10 cellular contexts compared by ENCODE assay signal in genomic region chr16:87602821-87603683, GRCh38. TPM values are rescaled to one million over a fixed set of nuclear protein-coding genes. Genes with fewer than 3 reads are reported as not detected.
DNase-seq lines count a peak whose midpoint lies in the region; ATAC-seq and TF ChIP-seq lines count a peak whose summit lies in the region.
"Had no signal": no experiment of that assay in that cellular context is flagged by ENCODE, and none has a peak within 500 bp of the region (broad histone marks: within the 10 kb centered on the region; RNA-seq: fewer than 3 reads in every experiment).

No MANE protein-coding gene starts in this region.

- H2AFZ ChIP-seq in OCI-LY7 (ENCODE audit: low read length): no peak overlapping the region

- H3K9me3 ChIP-seq in WERI-Rb-1 (ENCODE audit: severe bottlenecking): no peaks in the 10 kb centered on the region
- H3K9me3 ChIP-seq in OCI-LY7 (ENCODE audit: low read length): no peaks in the 10 kb centered on the region
- H3K9me3 ChIP-seq: prostate gland had no signal

- no peaks in the 10 kb centered on the region for H3K79me2 ChIP-seq in OCI-LY7 (ENCODE audit: insufficient read depth, low read depth, low read length)

- no peak overlapping the region for H3K27ac Mint-ChIP-seq in activated T-cell treated with anti-CD3 and anti-CD28 coated beads, Interleukin-2, amount 50 U/mL, for 24 hours
- peak overlapping the region; percentile 48 for H3K27ac Mint-ChIP-seq in glutamatergic neuron (ENCODE audit: unreplicated experiment)

- peak overlapping the region; percentile 68 for H3K4me3 Mint-ChIP-seq in activated T-cell treated with anti-CD3 and anti-CD28 coated beads, Interleukin-2, amount 50 U/mL, for 24 hours
- peak overlapping the region; percentile 90 for H3K4me3 Mint-ChIP-seq in glutamatergic neuron (ENCODE audit: unreplicated experiment)

- no peaks in the 10 kb centered on the region for H3K4me1 ChIP-seq in OCI-LY7 (ENCODE audit: insufficient read depth, low read length, poor library complexity, severe bottlenecking)
- H3K4me1 ChIP-seq: prostate gland had no signal

- no peaks in the 10 kb centered on the region for H3K27me3 ChIP-seq in WERI-Rb-1 (ENCODE audit: insufficient read depth, low read depth, severe bottlenecking)

- TF ChIP-seq CTCF in WERI-Rb-1 (IDR thresholded peaks at IDR 0.05; ENCODE audit: low read depth, low read length) (no peak), glutamatergic neuron (IDR thresholded peaks at IDR 0.05; ENCODE audit: partially characterized antibody, unreplicated experiment) (no peak), OCI-LY7 (conservative IDR thresholded peaks at IDR 0.05; ENCODE audit: low read length) (no peak)

- H3K36me3 Mint-ChIP-seq in activated T-cell treated with anti-CD3 and anti-CD28 coated beads, Interleukin-2, amount 50 U/mL, for 24 hours (ENCODE audit: low read depth): no peaks in the 10 kb centered on the region
- H3K36me3 Mint-ChIP-seq in glutamatergic neuron (ENCODE audit: unreplicated experiment): no peaks in the 10 kb centered on the region

- CTCF ChIA-PET in OCI-LY7 (lab: Charles Lee; ENCODE audit: unreplicated experiment): no interaction called here

- H3K9me3 Mint-ChIP-seq in activated T-cell treated with anti-CD3 and anti-CD28 coated beads, Interleukin-2, amount 50 U/mL, for 24 hours: peaks cover 3% of the 10 kb centered on the region
- peaks cover 17% of the 10 kb centered on the region for H3K9me3 Mint-ChIP-seq in glutamatergic neuron (ENCODE audit: unreplicated experiment)

- DNase-seq in activated T-cell treated with anti-CD3 and anti-CD28 coated beads, Interleukin-2, amount 50 U/mL, for 24 hours: peak; percentile 35
- DNase-seq in activated T-cell treated with anti-CD3 and anti-CD28 coated beads for 4 hours (no peak), WERI-Rb-1 (peak; percentile 27), glutamatergic neuron (peak; percentile 60), NCI-H128 (lab: John Stamatoyannopoulos, UW; ENCODE audit: unreplicated experiment) (no peak), OCI-LY7 (ENCODE audit: low spot score) (no peak)
- peak; percentile 15 for DNase-seq in stimulated activated naive CD8-positive, alpha-beta T cell treated with anti-CD3 and anti-CD28 coated beads, Interleukin-15, Interleukin-2, amounts not matched to agents 100 U/mL and 50 U/mL, for 24 hours
- DNase-seq: RPMI8226 had no signal

- H3K27me3 Mint-ChIP-seq in activated T-cell treated with anti-CD3 and anti-CD28 coated beads, Interleukin-2, amount 50 U/mL, for 24 hours: peaks cover 79% of the 10 kb centered on the region
- H3K27me3 Mint-ChIP-seq in glutamatergic neuron (ENCODE audit: unreplicated experiment): peaks cover 22% of the 10 kb centered on the region

- POLR2A ChIA-PET in OCI-LY7 (lab: Charles Lee): no interaction called here

- no peaks in the 10 kb centered on the region for H3K9me2 ChIP-seq in OCI-LY7 (ENCODE audit: insufficient read depth, low read length)

- H3K4me3 ChIP-seq in WERI-Rb-1 (ENCODE audit: low read depth, low read length) (peak overlapping the region; percentile 72), OCI-LY7 (ENCODE audit: low read depth, low read length, poor library complexity, severe bottlenecking) (no peak overlapping the region)

- H4K20me1 ChIP-seq in OCI-LY7 (ENCODE audit: insufficient read depth, low read length): no peaks in the 10 kb centered on the region

- H3K27ac ChIP-seq in WERI-Rb-1 (peak overlapping the region; percentile 46; the same call in 1 of the 2 replicates), OCI-LY7 (ENCODE audit: low read depth, low read length, poor library complexity, severe bottlenecking) (no peak overlapping the region)
- H3K27ac ChIP-seq: prostate gland had no signal

- intact Hi-C loops in OCI-LY7 (cut with micrococcal nuclease; ENCODE audit: unreplicated experiment): no loop called here

- no TSS peak for BruUV-seq in OCI-LY7 (replicated peaks; lab: Mats Ljungman, UMichigan)

- H3K36me3 ChIP-seq in WERI-Rb-1 (no peaks in the 10 kb centered on the region), OCI-LY7 (ENCODE audit: insufficient read depth, low read length) (no peaks in the 10 kb centered on the region)
- H3K36me3 ChIP-seq: prostate gland had no signal

- H3K4me1 Mint-ChIP-seq in activated T-cell treated with anti-CD3 and anti-CD28 coated beads, Interleukin-2, amount 50 U/mL, for 24 hours (ENCODE audit: low read depth): peaks cover 12% of the 10 kb centered on the region
- H3K4me1 Mint-ChIP-seq in glutamatergic neuron (ENCODE audit: low read depth, unreplicated experiment): peaks cover 12% of the 10 kb centered on the region

- ATAC-seq in stimulated activated naive CD8-positive, alpha-beta T cell treated with anti-CD3 and anti-CD28 coated beads, Interleukin-15, Interleukin-2, amounts not matched to agents 100 U/mL and 50 U/mL, for 24 hours: no peak
- ATAC-seq in GM19023 (IDR thresholded peaks at IDR 0.05; ENCODE audit: unreplicated experiment): no peak

- H3K4me2 ChIP-seq in OCI-LY7 (ENCODE audit: low read length): no peak overlapping the region

RNA-seq across cellular contexts. Expression of gene JPH3, which starts 0.7 kb away (rescaled TPM):
- total RNA-seq in glutamatergic neuron (ENCODE audit: unreplicated experiment) (10.5 TPM), OCI-LY7 (2022) (not detected in 2 replicates)
- total RNA-seq in OCI-LY7 (2014; rRNA removed; shearing (Covaris generic)): not detected in 2 replicates

Comparison
In these comparisons a context has a peak if more than half of its experiments do, and no peak if none do; other contexts are left out.
1. DNase-seq: peak in activated T-cell treated with anti-CD3 and anti-CD28 coated beads, Interleukin-2, amount 50 U/mL, for 24 hours (single experiment), WERI-Rb-1 (single experiment), glutamatergic neuron (single experiment) and stimulated activated naive CD8-positive, alpha-beta T cell treated with anti-CD3 and anti-CD28 coated beads, Interleukin-15, Interleukin-2, amounts not matched to agents 100 U/mL and 50 U/mL, for 24 hours (single experiment); none in activated T-cell treated with anti-CD3 and anti-CD28 coated beads for 4 hours (single experiment), NCI-H128 (single experiment) and OCI-LY7 (single experiment).
2. RNA of gene JPH3, which starts 0.7 kb away (total RNA-seq): 10.5 TPM in glutamatergic neuron (single experiment); not detected in OCI-LY7; every median in the first group is over 10 times any median in the second.